8 cellular contexts compared by ENCODE assay signal in genomic region chr11:67483498-67483798, GRCh38. TPM values are rescaled to one million over a fixed set of nuclear protein-coding genes. Genes with fewer than 3 reads are reported as not detected.
DNase-seq lines count a peak whose midpoint lies in the region; ATAC-seq and TF ChIP-seq lines count a peak whose summit lies in the region.

No MANE protein-coding gene starts in this region.

- H3K27me3 Mint-ChIP-seq in activated CD4-positive, alpha-beta memory T cell treated with anti-CD3 and anti-CD28 coated beads for 36 hours: no peaks in the 10 kb centered on the region

- H3K27ac Mint-ChIP-seq in activated CD4-positive, alpha-beta memory T cell treated with anti-CD3 and anti-CD28 coated beads for 36 hours: peak overlapping the region; percentile 99
- peak overlapping the region; percentile 97 for H3K27ac Mint-ChIP-seq in stimulated activated effector memory CD8-positive, alpha-beta T cell treated with anti-CD3 and anti-CD28 coated beads, Interleukin-12 subunit alpha, Interleukin-12 subunit beta, amount 100 ng/mL, for 72 hours

- H3K79me2 ChIP-seq in hepatocyte: peaks cover 26% of the 10 kb centered on the region

- TF ChIP-seq CTCF in hepatocyte (IDR thresholded peaks at IDR 0.05; ENCODE audit: poor library complexity): no peak

- H3K27ac ChIP-seq in hepatocyte: no peak overlapping the region

- peak overlapping the region; percentile 39 for H3K4me3 ChIP-seq in HAP-1
- peak overlapping the region; percentile 34 for H3K4me3 ChIP-seq in hepatocyte

- WGBS in hepatocyte (ENCODE audit: low lambda C conversion rate, missing lambda C conversion rate): 82% methylated on average over 8 of the region's 8 CpGs

- H3K4me3 Mint-ChIP-seq in activated CD4-positive, alpha-beta memory T cell treated with anti-CD3 and anti-CD28 coated beads for 36 hours: peak overlapping the region; percentile 90
- H3K4me3 Mint-ChIP-seq in stimulated activated effector memory CD8-positive, alpha-beta T cell treated with anti-CD3 and anti-CD28 coated beads, Interleukin-12 subunit alpha, Interleukin-12 subunit beta, amount 100 ng/mL, for 72 hours: peak overlapping the region; percentile 98

- peaks cover 45% of the 10 kb centered on the region for H3K4me1 Mint-ChIP-seq in activated CD4-positive, alpha-beta memory T cell treated with anti-CD3 and anti-CD28 coated beads for 36 hours (ENCODE audit: low read depth)
- H3K4me1 Mint-ChIP-seq in stimulated activated effector memory CD8-positive, alpha-beta T cell treated with anti-CD3 and anti-CD28 coated beads, Interleukin-12 subunit alpha, Interleukin-12 subunit beta, amount 100 ng/mL, for 72 hours: peaks cover 61% of the 10 kb centered on the region

- peaks cover 36% of the 10 kb centered on the region for H3K36me3 Mint-ChIP-seq in activated CD4-positive, alpha-beta memory T cell treated with anti-CD3 and anti-CD28 coated beads for 36 hours
- peaks cover 56% of the 10 kb centered on the region for H3K36me3 Mint-ChIP-seq in stimulated activated effector memory CD8-positive, alpha-beta T cell treated with anti-CD3 and anti-CD28 coated beads, Interleukin-12 subunit alpha, Interleukin-12 subunit beta, amount 100 ng/mL, for 72 hours

- intact Hi-C loops in activated CD4-positive, alpha-beta memory T cell treated with anti-CD3 and anti-CD28 coated beads for 36 hours (cut with micrococcal nuclease): loop anchor here (1.0 to 10.0 kb wide), 2 partner anchors 14 to 369 kb away; partner anchors contain the start of genes KDM2A and TMEM134

- H3K4me2 ChIP-seq in hepatocyte: peak overlapping the region; percentile 75

- peaks cover 15% of the 10 kb centered on the region for H3K4me1 ChIP-seq in HAP-1
- peaks cover 10% of the 10 kb centered on the region for H3K4me1 ChIP-seq in hepatocyte (ENCODE audit: insufficient read depth)

- H3K9me2 ChIP-seq in hepatocyte (replicated peaks; ENCODE audit: insufficient read depth): no peaks in the 10 kb centered on the region

- H4K20me1 ChIP-seq in hepatocyte (ENCODE audit: insufficient read depth, poor library complexity, severe bottlenecking): no peaks in the 10 kb centered on the region

- H3K36me3 ChIP-seq in HAP-1 (replicated peaks) (no peaks in the 10 kb centered on the region; the same call in 1 of the 2 replicates), hepatocyte (replicated peaks; ENCODE audit: insufficient read depth, low read depth) (no peaks in the 10 kb centered on the region)

- H3K9me3 Mint-ChIP-seq in activated CD4-positive, alpha-beta memory T cell treated with anti-CD3 and anti-CD28 coated beads for 36 hours: no peaks in the 10 kb centered on the region
- peaks cover 2% of the 10 kb centered on the region for H3K9me3 Mint-ChIP-seq in stimulated activated effector memory CD8-positive, alpha-beta T cell treated with anti-CD3 and anti-CD28 coated beads, Interleukin-12 subunit alpha, Interleukin-12 subunit beta, amount 100 ng/mL, for 72 hours

- CTCF ChIA-PET in activated CD4-positive, alpha-beta memory T cell treated with anti-CD3 and anti-CD28 coated beads for 36 hours (lab: Charles Lee): interaction anchor here (1.0 to 3.6 kb wide), 4 partner anchors 15 to 138 kb away, joined by 3 to 13 read pairs (median 6); partner anchors contain the start of genes PITPNM1 and TMEM134

- in situ Hi-C loops in HAP-1 (cut with MboI; ENCODE audit: low sequenced_read_pairs): no loop called here

- H3K27me3 ChIP-seq in HAP-1 (ENCODE audit: low read depth) (no peaks in the 10 kb centered on the region), hepatocyte (no peaks in the 10 kb centered on the region)

- POLR2A ChIA-PET in activated CD4-positive, alpha-beta memory T cell treated with anti-CD3 and anti-CD28 coated beads for 36 hours (lab: Charles Lee): interaction anchor here (1.1 to 7.2 kb wide), 6 partner anchors 15 to 244 kb away, joined by 4 to 67 read pairs (median 5); partner anchors contain the start of genes PPP1CA, PTPRCAP, RPS6KB2 and TMEM134

- ATAC-seq in stimulated activated effector memory CD8-positive, alpha-beta T cell treated with anti-CD3 and anti-CD28 coated beads, Interleukin-12 subunit alpha, Interleukin-12 subunit beta, amount 100 ng/mL, for 72 hours: no peak
- ATAC-seq in GM18861 (IDR thresholded peaks at IDR 0.05; ENCODE audit: unreplicated experiment): no peak
- no peak for ATAC-seq in GM18858 (IDR thresholded peaks at IDR 0.05; ENCODE audit: unreplicated experiment)

- H3K9me3 ChIP-seq in HAP-1 (no peaks in the 10 kb centered on the region), hepatocyte (ENCODE audit: low read depth) (no peaks in the 10 kb centered on the region)

- peak overlapping the region; percentile 73 for H2AFZ ChIP-seq in hepatocyte

- DNase-seq in HAP-1 (ENCODE audit: low spot score in 2 of 2) (no peak), hepatocyte (ENCODE audit: low spot score) (no peak), DMS53 (lab: John Stamatoyannopoulos, UW) (no peak), SHP77 (lab: John Stamatoyannopoulos, UW) (no peak)
- DNase-seq in activated CD4-positive, alpha-beta memory T cell treated with anti-CD3 and anti-CD28 coated beads for 36 hours: no peak
- DNase-seq in stimulated activated effector memory CD8-positive, alpha-beta T cell treated with anti-CD3 and anti-CD28 coated beads, Interleukin-12 subunit alpha, Interleukin-12 subunit beta, amount 100 ng/mL, for 72 hours (ENCODE audit: low spot score in 2 of 2): no peak

RNA-seq across cellular contexts. Expression of gene AIP, which starts 0.6 kb away (rescaled TPM):
- 100 to 1,000 TPM; 160 to 169 TPM for total RNA-seq in activated CD4-positive, alpha-beta memory T cell treated with anti-CD3 and anti-CD28 coated beads for 36 hours
- 35.3 and 50.7 TPM in 2 replicates for total RNA-seq in hepatocyte
- 44.0 and 45.2 TPM in 2 replicates for polyA plus RNA-seq in hepatocyte

RNA-seq across cellular contexts. Expression of gene TMEM134, which starts 14.4 kb away (rescaled TPM):
- 10 to 100 TPM; 68.2 to 75.2 TPM for total RNA-seq in activated CD4-positive, alpha-beta memory T cell treated with anti-CD3 and anti-CD28 coated beads for 36 hours
- 40.9 and 43.2 TPM in 2 replicates for total RNA-seq in hepatocyte
- 93.7 and 107 TPM in 2 replicates for polyA plus RNA-seq in hepatocyte

RNA-seq across cellular contexts. Expression of gene PITPNM1, which starts 21.7 kb away (rescaled TPM):
- 100 to 1,000 TPM; 139 to 143 TPM for total RNA-seq in activated CD4-positive, alpha-beta memory T cell treated with anti-CD3 and anti-CD28 coated beads for 36 hours
- total RNA-seq in hepatocyte: 26.3 and 28.1 TPM in 2 replicates
- 32.4 and 39.8 TPM in 2 replicates for polyA plus RNA-seq in hepatocyte

RNA-seq across cellular contexts. Expression of gene CDK2AP2, which starts 24.5 kb away (rescaled TPM):
- total RNA-seq in activated CD4-positive, alpha-beta memory T cell treated with anti-CD3 and anti-CD28 coated beads for 36 hours: 10 to 100 TPM; 82.7 to 84.7 TPM
- total RNA-seq in hepatocyte: 47.3 and 54.3 TPM in 2 replicates
- 174 and 177 TPM in 2 replicates for polyA plus RNA-seq in hepatocyte

RNA-seq across cellular contexts. Expression of gene CABP4, which starts 28.3 kb away (rescaled TPM):
- total RNA-seq in activated CD4-positive, alpha-beta memory T cell treated with anti-CD3 and anti-CD28 coated beads for 36 hours: 1 to 10 TPM; 1.0 to 1.2 TPM
- not detected in 2 replicates for total RNA-seq in hepatocyte
- polyA plus RNA-seq in hepatocyte: not detected in 2 replicates
